In the genomic region with DNA sequence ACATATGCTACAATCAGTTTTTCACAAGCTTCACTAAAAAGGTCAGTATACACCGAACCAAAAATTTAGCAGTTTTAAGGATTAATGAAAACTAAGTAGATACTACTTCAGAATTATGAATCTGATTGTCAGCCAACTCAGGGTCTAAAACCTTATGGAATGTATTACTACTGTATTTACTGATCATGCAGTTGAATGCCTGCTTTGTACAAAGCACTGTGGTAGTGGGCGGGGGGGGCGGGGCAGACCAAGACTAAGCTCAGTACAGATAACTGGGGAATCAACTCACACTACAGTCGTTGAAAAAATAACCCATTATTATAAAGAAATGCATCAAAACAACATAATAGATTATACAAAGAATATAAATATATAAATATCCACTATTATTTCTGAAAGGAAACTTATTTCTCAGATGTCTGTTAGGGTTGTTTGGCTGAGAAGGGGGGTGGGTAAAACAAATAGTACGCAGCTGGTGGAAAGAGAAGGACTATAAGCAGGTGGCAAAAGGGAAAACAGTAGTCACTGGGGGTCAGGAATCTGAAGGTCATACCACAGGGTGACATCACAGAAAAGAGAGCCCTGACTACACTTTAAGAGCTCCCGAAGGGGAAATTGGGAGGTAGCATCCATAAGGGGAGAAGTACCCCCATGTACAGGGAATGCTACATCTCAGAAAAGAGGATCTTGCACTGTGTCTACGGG, we compare ENCODE assay signal across 1 cellular context.
TF ChIP-seq lines count a peak whose summit lies in the region.

No MANE protein-coding gene starts in this region.

TF ChIP-seq in HepG2, 621 proteins besides CTCF, POLR2A, EP300 and RAD21 (continued from another document and continues in another):
- TF ChIP-seq, protein P1, sequence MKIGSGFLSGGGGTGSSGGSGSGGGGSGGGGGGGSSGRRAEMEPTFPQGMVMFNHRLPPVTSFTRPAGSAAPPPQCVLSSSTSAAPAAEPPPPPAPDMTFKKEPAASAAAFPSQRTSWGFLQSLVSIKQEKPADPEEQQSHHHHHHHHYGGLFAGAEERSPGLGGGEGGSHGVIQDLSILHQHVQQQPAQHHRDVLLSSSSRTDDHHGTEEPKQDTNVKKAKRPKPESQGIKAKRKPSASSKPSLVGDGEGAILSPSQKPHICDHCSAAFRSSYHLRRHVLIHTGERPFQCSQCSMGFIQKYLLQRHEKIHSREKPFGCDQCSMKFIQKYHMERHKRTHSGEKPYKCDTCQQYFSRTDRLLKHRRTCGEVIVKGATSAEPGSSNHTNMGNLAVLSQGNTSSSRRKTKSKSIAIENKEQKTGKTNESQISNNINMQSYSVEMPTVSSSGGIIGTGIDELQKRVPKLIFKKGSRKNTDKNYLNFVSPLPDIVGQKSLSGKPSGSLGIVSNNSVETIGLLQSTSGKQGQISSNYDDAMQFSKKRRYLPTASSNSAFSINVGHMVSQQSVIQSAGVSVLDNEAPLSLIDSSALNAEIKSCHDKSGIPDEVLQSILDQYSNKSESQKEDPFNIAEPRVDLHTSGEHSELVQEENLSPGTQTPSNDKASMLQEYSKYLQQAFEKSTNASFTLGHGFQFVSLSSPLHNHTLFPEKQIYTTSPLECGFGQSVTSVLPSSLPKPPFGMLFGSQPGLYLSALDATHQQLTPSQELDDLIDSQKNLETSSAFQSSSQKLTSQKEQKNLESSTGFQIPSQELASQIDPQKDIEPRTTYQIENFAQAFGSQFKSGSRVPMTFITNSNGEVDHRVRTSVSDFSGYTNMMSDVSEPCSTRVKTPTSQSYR (CRISPR knock-in tag; IDR thresholded peaks at IDR 0.05; ENCODE audit: borderline replicate concordance) = peak; percentile 83
- TF ChIP-seq, protein P2, sequence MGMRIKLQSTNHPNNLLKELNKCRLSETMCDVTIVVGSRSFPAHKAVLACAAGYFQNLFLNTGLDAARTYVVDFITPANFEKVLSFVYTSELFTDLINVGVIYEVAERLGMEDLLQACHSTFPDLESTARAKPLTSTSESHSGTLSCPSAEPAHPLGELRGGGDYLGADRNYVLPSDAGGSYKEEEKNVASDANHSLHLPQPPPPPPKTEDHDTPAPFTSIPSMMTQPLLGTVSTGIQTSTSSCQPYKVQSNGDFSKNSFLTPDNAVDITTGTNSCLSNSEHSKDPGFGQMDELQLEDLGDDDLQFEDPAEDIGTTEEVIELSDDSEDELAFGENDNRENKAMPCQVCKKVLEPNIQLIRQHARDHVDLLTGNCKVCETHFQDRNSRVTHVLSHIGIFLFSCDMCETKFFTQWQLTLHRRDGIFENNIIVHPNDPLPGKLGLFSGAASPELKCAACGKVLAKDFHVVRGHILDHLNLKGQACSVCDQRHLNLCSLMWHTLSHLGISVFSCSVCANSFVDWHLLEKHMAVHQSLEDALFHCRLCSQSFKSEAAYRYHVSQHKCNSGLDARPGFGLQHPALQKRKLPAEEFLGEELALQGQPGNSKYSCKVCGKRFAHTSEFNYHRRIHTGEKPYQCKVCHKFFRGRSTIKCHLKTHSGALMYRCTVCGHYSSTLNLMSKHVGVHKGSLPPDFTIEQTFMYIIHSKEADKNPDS (CRISPR knock-in tag; IDR thresholded peaks at IDR 0.05) = no peak
- TF ChIP-seq PTBP1 (IDR thresholded peaks at IDR 0.05; ENCODE audit: low read depth, low read length, poor library complexity, severe bottlenecking) (no peak), MXD4 (CRISPR knock-in tag; IDR thresholded peaks at IDR 0.05) (no peak), SMARCE1 (IDR thresholded peaks at IDR 0.05; ENCODE audit: borderline replicate concordance) (no peak), HNRNPLL (IDR thresholded peaks at IDR 0.05; ENCODE audit: low read depth, low read length, poor library complexity, severe bottlenecking) (no peak), ZNF484 (CRISPR knock-in tag; IDR thresholded peaks at IDR 0.05; ENCODE audit: borderline replicate concordance, low read depth) (no peak), MTA1 (CRISPR knock-in tag; IDR thresholded peaks at IDR 0.05; ENCODE audit: borderline replicate concordance) (no peak), ZNF468 (CRISPR knock-in tag; IDR thresholded peaks at IDR 0.05) (no peak), ZBTB1 (CRISPR knock-in tag; IDR thresholded peaks at IDR 0.05; ENCODE audit: borderline replicate concordance) (no peak), FOSL2 (CRISPR knock-in tag; IDR thresholded peaks at IDR 0.05) (peak; percentile 60; the same call in 1 of the 2 replicates), ZNF337 (CRISPR knock-in tag; IDR thresholded peaks at IDR 0.05; ENCODE audit: borderline replicate concordance, low read depth) (no peak), GZF1 (CRISPR knock-in tag; IDR thresholded peaks at IDR 0.05) (no peak), TEAD3 (CRISPR knock-in tag; optimal IDR thresholded peaks at IDR 0.05; ENCODE audit: borderline replicate concordance) (peak; percentile 47), ZNF160 (CRISPR knock-in tag; IDR thresholded peaks at IDR 0.05) (no peak), ZNF724P (CRISPR knock-in tag; IDR thresholded peaks at IDR 0.05; ENCODE audit: borderline replicate concordance) (no peak), KDM6A (CRISPR knock-in tag; IDR thresholded peaks at IDR 0.05; ENCODE audit: low read depth) (peak; percentile 62; the same call in 1 of the 2 replicates), FOXA1 (IDR thresholded peaks at IDR 0.05) (no peak), FOXA1 (CRISPR knock-in tag; IDR thresholded peaks at IDR 0.05) (peak; percentile 19; the same call in 1 of the 2 replicates), ZNF75D (CRISPR knock-in tag; IDR thresholded peaks at IDR 0.05; ENCODE audit: borderline replicate concordance) (no peak), ZNF446 (CRISPR knock-in tag; IDR thresholded peaks at IDR 0.05) (no peak), POGZ (CRISPR knock-in tag; IDR thresholded peaks at IDR 0.05) (0 out of 2 replicates have a peak, but pooled peaks have one; percentile 38), NR1H2 (CRISPR knock-in tag; IDR thresholded peaks at IDR 0.05; ENCODE audit: borderline replicate concordance, low read depth) (no peak), ZNF264 (CRISPR knock-in tag; IDR thresholded peaks at IDR 0.05) (no peak), NFATC3 (CRISPR knock-in tag; IDR thresholded peaks at IDR 0.05) (no peak), TOE1 (CRISPR knock-in tag; IDR thresholded peaks at IDR 0.05) (no peak), HMG20B (CRISPR knock-in tag; conservative IDR thresholded peaks at IDR 0.05) (0 out of 2 replicates have a peak, but pooled peaks have one; percentile 43), HNRNPUL1 (IDR thresholded peaks at IDR 0.05; ENCODE audit: low read depth, low read length) (no peak), ZNF550 (CRISPR knock-in tag; IDR thresholded peaks at IDR 0.05; ENCODE audit: borderline replicate concordance) (no peak), SOX13 (IDR thresholded peaks at IDR 0.05) (no peak), SOX13 (CRISPR knock-in tag; conservative IDR thresholded peaks at IDR 0.05 in 1 of 2, IDR thresholded peaks at IDR 0.05 in 1 of 2) (peak in 1 of 2 experiments; percentile 48; a peak in 1 of 4 replicates), ZNF607 (CRISPR knock-in tag; IDR thresholded peaks at IDR 0.05; ENCODE audit: borderline replicate concordance) (no peak), FOSL1 (CRISPR knock-in tag; IDR thresholded peaks at IDR 0.05; ENCODE audit: borderline replicate concordance) (no peak)
- TF ChIP-seq, protein P3, sequence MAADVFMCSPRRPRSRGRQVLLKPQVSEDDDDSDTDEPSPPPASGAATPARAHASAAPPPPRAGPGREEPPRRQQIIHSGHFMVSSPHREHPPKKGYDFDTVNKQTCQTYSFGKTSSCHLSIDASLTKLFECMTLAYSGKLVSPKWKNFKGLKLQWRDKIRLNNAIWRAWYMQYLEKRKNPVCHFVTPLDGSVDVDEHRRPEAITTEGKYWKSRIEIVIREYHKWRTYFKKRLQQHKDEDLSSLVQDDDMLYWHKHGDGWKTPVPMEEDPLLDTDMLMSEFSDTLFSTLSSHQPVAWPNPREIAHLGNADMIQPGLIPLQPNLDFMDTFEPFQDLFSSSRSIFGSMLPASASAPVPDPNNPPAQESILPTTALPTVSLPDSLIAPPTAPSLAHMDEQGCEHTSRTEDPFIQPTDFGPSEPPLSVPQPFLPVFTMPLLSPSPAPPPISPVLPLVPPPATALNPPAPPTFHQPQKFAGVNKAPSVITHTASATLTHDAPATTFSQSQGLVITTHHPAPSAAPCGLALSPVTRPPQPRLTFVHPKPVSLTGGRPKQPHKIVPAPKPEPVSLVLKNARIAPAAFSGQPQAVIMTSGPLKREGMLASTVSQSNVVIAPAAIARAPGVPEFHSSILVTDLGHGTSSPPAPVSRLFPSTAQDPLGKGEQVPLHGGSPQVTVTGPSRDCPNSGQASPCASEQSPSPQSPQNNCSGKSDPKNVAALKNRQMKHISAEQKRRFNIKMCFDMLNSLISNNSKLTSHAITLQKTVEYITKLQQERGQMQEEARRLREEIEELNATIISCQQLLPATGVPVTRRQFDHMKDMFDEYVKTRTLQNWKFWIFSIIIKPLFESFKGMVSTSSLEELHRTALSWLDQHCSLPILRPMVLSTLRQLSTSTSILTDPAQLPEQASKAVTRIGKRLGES (CRISPR knock-in tag; IDR thresholded peaks at IDR 0.05; ENCODE audit: borderline replicate concordance) = no peak
- TF ChIP-seq, protein P4, sequence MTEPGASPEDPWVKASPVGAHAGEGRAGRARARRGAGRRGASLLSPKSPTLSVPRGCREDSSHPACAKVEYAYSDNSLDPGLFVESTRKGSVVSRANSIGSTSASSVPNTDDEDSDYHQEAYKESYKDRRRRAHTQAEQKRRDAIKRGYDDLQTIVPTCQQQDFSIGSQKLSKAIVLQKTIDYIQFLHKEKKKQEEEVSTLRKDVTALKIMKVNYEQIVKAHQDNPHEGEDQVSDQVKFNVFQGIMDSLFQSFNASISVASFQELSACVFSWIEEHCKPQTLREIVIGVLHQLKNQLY (CRISPR knock-in tag; IDR thresholded peaks at IDR 0.05) = no peak
- TF ChIP-seq, protein P5, sequence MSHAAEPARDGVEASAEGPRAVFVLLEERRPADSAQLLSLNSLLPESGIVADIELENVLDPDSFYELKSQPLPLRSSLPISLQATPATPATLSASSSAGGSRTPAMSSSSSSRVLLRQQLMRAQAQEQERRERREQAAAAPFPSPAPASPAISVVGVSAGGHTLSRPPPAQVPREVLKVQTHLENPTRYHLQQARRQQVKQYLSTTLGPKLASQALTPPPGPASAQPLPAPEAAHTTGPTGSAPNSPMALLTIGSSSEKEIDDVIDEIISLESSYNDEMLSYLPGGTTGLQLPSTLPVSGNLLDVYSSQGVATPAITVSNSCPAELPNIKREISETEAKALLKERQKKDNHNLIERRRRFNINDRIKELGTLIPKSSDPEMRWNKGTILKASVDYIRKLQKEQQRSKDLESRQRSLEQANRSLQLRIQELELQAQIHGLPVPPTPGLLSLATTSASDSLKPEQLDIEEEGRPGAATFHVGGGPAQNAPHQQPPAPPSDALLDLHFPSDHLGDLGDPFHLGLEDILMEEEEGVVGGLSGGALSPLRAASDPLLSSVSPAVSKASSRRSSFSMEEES (CRISPR knock-in tag; IDR thresholded peaks at IDR 0.05) = 0 out of 2 replicates have a peak, but pooled peaks have one; percentile 47
- TF ChIP-seq, protein P6, sequence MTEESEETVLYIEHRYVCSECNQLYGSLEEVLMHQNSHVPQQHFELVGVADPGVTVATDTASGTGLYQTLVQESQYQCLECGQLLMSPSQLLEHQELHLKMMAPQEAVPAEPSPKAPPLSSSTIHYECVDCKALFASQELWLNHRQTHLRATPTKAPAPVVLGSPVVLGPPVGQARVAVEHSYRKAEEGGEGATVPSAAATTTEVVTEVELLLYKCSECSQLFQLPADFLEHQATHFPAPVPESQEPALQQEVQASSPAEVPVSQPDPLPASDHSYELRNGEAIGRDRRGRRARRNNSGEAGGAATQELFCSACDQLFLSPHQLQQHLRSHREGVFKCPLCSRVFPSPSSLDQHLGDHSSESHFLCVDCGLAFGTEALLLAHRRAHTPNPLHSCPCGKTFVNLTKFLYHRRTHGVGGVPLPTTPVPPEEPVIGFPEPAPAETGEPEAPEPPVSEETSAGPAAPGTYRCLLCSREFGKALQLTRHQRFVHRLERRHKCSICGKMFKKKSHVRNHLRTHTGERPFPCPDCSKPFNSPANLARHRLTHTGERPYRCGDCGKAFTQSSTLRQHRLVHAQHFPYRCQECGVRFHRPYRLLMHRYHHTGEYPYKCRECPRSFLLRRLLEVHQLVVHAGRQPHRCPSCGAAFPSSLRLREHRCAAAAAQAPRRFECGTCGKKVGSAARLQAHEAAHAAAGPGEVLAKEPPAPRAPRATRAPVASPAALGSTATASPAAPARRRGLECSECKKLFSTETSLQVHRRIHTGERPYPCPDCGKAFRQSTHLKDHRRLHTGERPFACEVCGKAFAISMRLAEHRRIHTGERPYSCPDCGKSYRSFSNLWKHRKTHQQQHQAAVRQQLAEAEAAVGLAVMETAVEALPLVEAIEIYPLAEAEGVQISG (CRISPR knock-in tag; IDR thresholded peaks at IDR 0.05) = no peak
- TF ChIP-seq, protein P7, sequence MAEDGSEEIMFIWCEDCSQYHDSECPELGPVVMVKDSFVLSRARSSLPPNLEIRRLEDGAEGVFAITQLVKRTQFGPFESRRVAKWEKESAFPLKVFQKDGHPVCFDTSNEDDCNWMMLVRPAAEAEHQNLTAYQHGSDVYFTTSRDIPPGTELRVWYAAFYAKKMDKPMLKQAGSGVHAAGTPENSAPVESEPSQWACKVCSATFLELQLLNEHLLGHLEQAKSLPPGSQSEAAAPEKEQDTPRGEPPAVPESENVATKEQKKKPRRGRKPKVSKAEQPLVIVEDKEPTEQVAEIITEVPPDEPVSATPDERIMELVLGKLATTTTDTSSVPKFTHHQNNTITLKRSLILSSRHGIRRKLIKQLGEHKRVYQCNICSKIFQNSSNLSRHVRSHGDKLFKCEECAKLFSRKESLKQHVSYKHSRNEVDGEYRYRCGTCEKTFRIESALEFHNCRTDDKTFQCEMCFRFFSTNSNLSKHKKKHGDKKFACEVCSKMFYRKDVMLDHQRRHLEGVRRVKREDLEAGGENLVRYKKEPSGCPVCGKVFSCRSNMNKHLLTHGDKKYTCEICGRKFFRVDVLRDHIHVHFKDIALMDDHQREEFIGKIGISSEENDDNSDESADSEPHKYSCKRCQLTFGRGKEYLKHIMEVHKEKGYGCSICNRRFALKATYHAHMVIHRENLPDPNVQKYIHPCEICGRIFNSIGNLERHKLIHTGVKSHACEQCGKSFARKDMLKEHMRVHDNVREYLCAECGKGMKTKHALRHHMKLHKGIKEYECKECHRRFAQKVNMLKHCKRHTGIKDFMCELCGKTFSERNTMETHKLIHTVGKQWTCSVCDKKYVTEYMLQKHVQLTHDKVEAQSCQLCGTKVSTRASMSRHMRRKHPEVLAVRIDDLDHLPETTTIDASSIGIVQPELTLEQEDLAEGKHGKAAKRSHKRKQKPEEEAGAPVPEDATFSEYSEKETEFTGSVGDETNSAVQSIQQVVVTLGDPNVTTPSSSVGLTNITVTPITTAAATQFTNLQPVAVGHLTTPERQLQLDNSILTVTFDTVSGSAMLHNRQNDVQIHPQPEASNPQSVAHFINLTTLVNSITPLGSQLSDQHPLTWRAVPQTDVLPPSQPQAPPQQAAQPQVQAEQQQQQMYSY (CRISPR knock-in tag; IDR thresholded peaks at IDR 0.05) = no peak
- TF ChIP-seq, protein P8, sequence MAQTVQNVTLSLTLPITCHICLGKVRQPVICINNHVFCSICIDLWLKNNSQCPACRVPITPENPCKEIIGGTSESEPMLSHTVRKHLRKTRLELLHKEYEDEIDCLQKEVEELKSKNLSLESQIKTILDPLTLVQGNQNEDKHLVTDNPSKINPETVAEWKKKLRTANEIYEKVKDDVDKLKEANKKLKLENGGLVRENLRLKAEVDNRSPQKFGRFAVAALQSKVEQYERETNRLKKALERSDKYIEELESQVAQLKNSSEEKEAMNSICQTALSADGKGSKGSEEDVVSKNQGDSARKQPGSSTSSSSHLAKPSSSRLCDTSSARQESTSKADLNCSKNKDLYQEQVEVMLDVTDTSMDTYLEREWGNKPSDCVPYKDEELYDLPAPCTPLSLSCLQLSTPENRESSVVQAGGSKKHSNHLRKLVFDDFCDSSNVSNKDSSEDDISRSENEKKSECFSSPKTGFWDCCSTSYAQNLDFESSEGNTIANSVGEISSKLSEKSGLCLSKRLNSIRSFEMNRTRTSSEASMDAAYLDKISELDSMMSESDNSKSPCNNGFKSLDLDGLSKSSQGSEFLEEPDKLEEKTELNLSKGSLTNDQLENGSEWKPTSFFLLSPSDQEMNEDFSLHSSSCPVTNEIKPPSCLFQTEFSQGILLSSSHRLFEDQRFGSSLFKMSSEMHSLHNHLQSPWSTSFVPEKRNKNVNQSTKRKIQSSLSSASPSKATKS (CRISPR knock-in tag; IDR thresholded peaks at IDR 0.05) = no peak
